Comparison of ENCODE assay signal across 14 cellular contexts in genomic region chr9:93267681-93268505, GRCh38.
A peak's percentile ranks its signal among the peaks of the same experiment; 100 is the strongest.
DNase-seq lines count a peak whose midpoint lies in the region; ATAC-seq and TF ChIP-seq lines count a peak whose summit lies in the region.
"Had no signal": no experiment of that assay in that cellular context is flagged by ENCODE, and none has a peak within 500 bp of the region (broad histone marks: within the 10 kb centered on the region; RNA-seq: fewer than 3 reads in every experiment).

No MANE protein-coding gene starts in this region.

- H3K36me3 ChIP-seq in DOHH2 (ENCODE audit: control insufficient read depth, low read length) (peaks cover 86% of the 10 kb centered on the region), Karpas-422 (ENCODE audit: insufficient read depth, low read length) (no peaks in the 10 kb centered on the region)
- H3K36me3 ChIP-seq: thoracic aorta had no signal

- peaks cover 3% of the 10 kb centered on the region for H3K9me3 Mint-ChIP-seq in stimulated activated effector memory CD8-positive, alpha-beta T cell treated with anti-CD3 and anti-CD28 coated beads, Interleukin-12 subunit alpha, Interleukin-12 subunit beta, amount 100 ng/mL, for 72 hours

- H2AFZ ChIP-seq in Karpas-422 (ENCODE audit: low read length) = no peak overlapping the region

- H3K4me1 Mint-ChIP-seq in stimulated activated effector memory CD8-positive, alpha-beta T cell treated with anti-CD3 and anti-CD28 coated beads, Interleukin-12 subunit alpha, Interleukin-12 subunit beta, amount 100 ng/mL, for 72 hours = peaks cover 10% of the 10 kb centered on the region

- H3K4me2 ChIP-seq in DOHH2 (ENCODE audit: low read length) (peak overlapping the region; percentile 98), Karpas-422 (ENCODE audit: low read depth, low read length, poor library complexity, severe bottlenecking) (peak overlapping the region; percentile 65)

- 0 out of 2 replicates have a peak overlapping the region, but pooled peaks have one; percentile 12 for H3K9ac ChIP-seq in Karpas-422 (ENCODE audit: low read length)

- H4K20me1 ChIP-seq in DOHH2 (ENCODE audit: control insufficient read depth, insufficient read depth, low read depth, low read length) (no peaks in the 10 kb centered on the region), Karpas-422 (ENCODE audit: insufficient read depth, low read depth, low read length) (no peaks in the 10 kb centered on the region)

- no peak for TF ChIP-seq CTCF in DOHH2 (IDR thresholded peaks at IDR 0.05; ENCODE audit: low read depth, low read length, poor library complexity, severe bottlenecking)

- DNase-seq in Karpas-422 (no peak), islet precursor cell (peak; percentile 43)
- DNase-seq in stimulated activated effector memory CD8-positive, alpha-beta T cell treated with anti-CD3 and anti-CD28 coated beads, Interleukin-12 subunit alpha, Interleukin-12 subunit beta, amount 100 ng/mL, for 72 hours (ENCODE audit: low spot score in 2 of 2) = peak in 1 of 2 donors; percentile 47
- DNase-seq: activated CD4-positive, alpha-beta T cell treated with anti-CD3 and anti-CD28 coated beads, Interleukin-2, amount 50 U/mL, for 1 hour; nephron progenitor cell had no signal

- peaks cover 57% of the 10 kb centered on the region for H3F3A ChIP-seq in DOHH2 (ENCODE audit: control insufficient read depth, insufficient read depth)

- no peaks in the 10 kb centered on the region for H3K36me3 Mint-ChIP-seq in stimulated activated effector memory CD8-positive, alpha-beta T cell treated with anti-CD3 and anti-CD28 coated beads, Interleukin-12 subunit alpha, Interleukin-12 subunit beta, amount 100 ng/mL, for 72 hours
- H3K36me3 Mint-ChIP-seq: activated naive CD4-positive, alpha-beta T cell treated with anti-CD3 and anti-CD28 coated beads, Interleukin-2, amount 10 ng/mL, durations not matched to agents 7 days and 5 days; T-cell had no signal

- H3K4me3 Mint-ChIP-seq in stimulated activated effector memory CD8-positive, alpha-beta T cell treated with anti-CD3 and anti-CD28 coated beads, Interleukin-12 subunit alpha, Interleukin-12 subunit beta, amount 100 ng/mL, for 72 hours = peak overlapping the region; percentile 4
- H3K4me3 Mint-ChIP-seq: activated naive CD4-positive, alpha-beta T cell treated with anti-CD3 and anti-CD28 coated beads, Interleukin-2, amount 10 ng/mL, durations not matched to agents 7 days and 5 days; nephron progenitor cell had no signal

- no peak for ATAC-seq in stimulated activated effector memory CD8-positive, alpha-beta T cell treated with anti-CD3 and anti-CD28 coated beads, Interleukin-12 subunit alpha, Interleukin-12 subunit beta, amount 100 ng/mL, for 72 hours
- no peak for ATAC-seq in HG02870 (IDR thresholded peaks at IDR 0.05; ENCODE audit: unreplicated experiment)
- ATAC-seq in HG02610 (IDR thresholded peaks at IDR 0.05; ENCODE audit: unreplicated experiment) = no peak
- ATAC-seq in HG03039 (IDR thresholded peaks at IDR 0.05; ENCODE audit: unreplicated experiment) = no peak
- no peak for ATAC-seq in GM21515 (IDR thresholded peaks at IDR 0.05; ENCODE audit: unreplicated experiment)

- H3K27me3 ChIP-seq in DOHH2 (ENCODE audit: control insufficient read depth, low read length) (no peaks in the 10 kb centered on the region), Karpas-422 (ENCODE audit: low read length) (no peaks in the 10 kb centered on the region)

- no peaks in the 10 kb centered on the region; the same call in 1 of the 2 replicates for H3K9me3 ChIP-seq in DOHH2 (ENCODE audit: control insufficient read depth, insufficient read depth, low read length)
- H3K9me3 ChIP-seq in Karpas-422 (ENCODE audit: low read length) = no peaks in the 10 kb centered on the region

- H3K4me3 ChIP-seq in DOHH2 (ENCODE audit: low read length) = peak overlapping the region; percentile 83
- peak overlapping the region; percentile 28; the same call in 1 of the 2 replicates for H3K4me3 ChIP-seq in Karpas-422 (ENCODE audit: low read length)
- H3K4me3 ChIP-seq: thoracic aorta had no signal

- no peak overlapping the region for H3K27ac Mint-ChIP-seq in stimulated activated effector memory CD8-positive, alpha-beta T cell treated with anti-CD3 and anti-CD28 coated beads, Interleukin-12 subunit alpha, Interleukin-12 subunit beta, amount 100 ng/mL, for 72 hours
- H3K27ac Mint-ChIP-seq: activated naive CD4-positive, alpha-beta T cell treated with anti-CD3 and anti-CD28 coated beads, Interleukin-2, amount 10 ng/mL, durations not matched to agents 7 days and 5 days; nephron progenitor cell had no signal

- no peaks in the 10 kb centered on the region for H3K9me2 ChIP-seq in DOHH2 (replicated peaks; ENCODE audit: control insufficient read depth, low read length)
- no peaks in the 10 kb centered on the region for H3K9me2 ChIP-seq in Karpas-422 (replicated peaks; ENCODE audit: insufficient read depth, low read length)

- H3K79me2 ChIP-seq in DOHH2 (ENCODE audit: control insufficient read depth, low read length) (peaks cover 60% of the 10 kb centered on the region), Karpas-422 (ENCODE audit: low read length) (no peaks in the 10 kb centered on the region)

- H3K27ac ChIP-seq in DOHH2 (ENCODE audit: low read depth, low read length) (peak overlapping the region; percentile 98), Karpas-422 (ENCODE audit: low read length) (no peak overlapping the region)
- H3K27ac ChIP-seq: HL-60, thoracic aorta had no signal

- H3K4me1 ChIP-seq in DOHH2 (ENCODE audit: control insufficient read depth, low read length) (peaks cover 98% of the 10 kb centered on the region), Karpas-422 (ENCODE audit: low read length) (peaks cover 67% of the 10 kb centered on the region)
